28 cellular contexts compared by ENCODE assay signal in the genomic region with DNA sequence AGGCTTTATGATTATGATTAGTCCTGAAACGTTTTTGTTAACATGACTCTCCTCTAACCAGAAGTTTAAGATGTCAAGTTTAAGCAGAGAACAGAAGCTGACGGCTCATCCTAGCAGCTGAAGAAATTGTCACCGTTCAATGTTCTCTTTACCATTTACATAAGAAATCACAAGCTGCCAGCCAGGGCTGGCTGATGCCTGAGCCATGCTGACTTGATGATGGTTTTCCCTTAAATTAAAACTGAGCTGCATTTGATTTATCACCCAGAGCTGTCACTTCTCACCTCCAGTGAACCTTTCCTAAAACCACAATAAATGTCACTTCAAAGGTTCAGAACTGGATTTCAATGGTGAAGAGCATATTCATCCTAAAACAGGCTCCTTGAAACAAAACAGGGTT.
"Had no signal": no experiment of that assay in that cellular context is flagged by ENCODE, and none has a peak within 500 bp of the region (broad histone marks: within the 10 kb centered on the region; RNA-seq: fewer than 3 reads in every experiment).

No MANE protein-coding gene starts in this region.

- H3K4me3 ChIP-seq: adrenal gland, body of pancreas, breast epithelium, SJCRH30, SK-N-MC had no signal

- FAIRE-seq: astrocyte, TTC549 had no signal

- H3K27ac ChIP-seq: adrenal gland, body of pancreas, breast epithelium, KMS-11, SJCRH30, SK-N-MC had no signal

- ATAC-seq: activated CD8-positive, alpha-beta T cell treated with anti-CD3 and anti-CD28 coated beads, Interleukin-2, amount 10 ng/mL, durations not matched to agents 7 days and 5 days; activated naive CD4-positive, alpha-beta T cell treated with anti-CD3 and anti-CD28 coated beads, Interleukin-2, amount 50 U/mL, for 72 hours; body of pancreas; Panc1 had no signal

- H3K9ac ChIP-seq: KMS-11 had no signal

- H3K36me3 Mint-ChIP-seq: activated naive CD4-positive, alpha-beta T cell treated with anti-CD3 and anti-CD28 coated beads, Interleukin-2, amount 50 U/mL, for 72 hours had no signal

- H3K36me3 ChIP-seq: adrenal gland, breast epithelium, SJCRH30 had no signal

- H3K4me2 ChIP-seq: KMS-11 had no signal

- H3K9me3 ChIP-seq: adrenal gland, body of pancreas, breast epithelium, SJCRH30 had no signal

- H3K4me3 Mint-ChIP-seq: activated CD4-positive, alpha-beta T cell treated with anti-CD3 and anti-CD28 coated beads, Interleukin-2, amount 10 ng/mL, durations not matched to agents 7 days and 5 days; activated CD8-positive, alpha-beta T cell treated with anti-CD3 and anti-CD28 coated beads, Interleukin-2, amount 10 ng/mL, durations not matched to agents 7 days and 5 days; activated naive CD4-positive, alpha-beta T cell treated with anti-CD3 and anti-CD28 coated beads for 36 hours; activated T-cell treated with anti-CD3 and anti-CD28 coated beads, Interleukin-2, amount 50 U/mL, for 24 hours; T-helper 1 cell treated with Interleukin-12 subunit alpha and Interleukin-12 subunit beta and Interleukin-4 antibody, amounts not matched to agents 30 μg/mL and 1 μg/mL, for 36 hours; T-helper 2 cell treated with Interferon-gamma antibody and Interleukin-4, amounts not matched to agents 5 μg/mL and 100 μg/mL, for 36 hours had no signal

- H3K27ac Mint-ChIP-seq: activated CD4-positive, alpha-beta T cell treated with anti-CD3 and anti-CD28 coated beads, Interleukin-2, amount 10 ng/mL, durations not matched to agents 7 days and 5 days; activated CD8-positive, alpha-beta T cell treated with anti-CD3 and anti-CD28 coated beads, Interleukin-2, amount 10 ng/mL, durations not matched to agents 7 days and 5 days; activated naive CD4-positive, alpha-beta T cell treated with anti-CD3 and anti-CD28 coated beads for 36 hours; activated naive CD4-positive, alpha-beta T cell treated with anti-CD3 and anti-CD28 coated beads, Interleukin-2, amount 50 U/mL, for 72 hours; activated T-cell treated with anti-CD3 and anti-CD28 coated beads, Interleukin-2, amount 50 U/mL, for 24 hours; T-helper 1 cell treated with Interleukin-12 subunit alpha and Interleukin-12 subunit beta and Interleukin-4 antibody, amounts not matched to agents 30 μg/mL and 1 μg/mL, for 36 hours; T-helper 2 cell treated with Interferon-gamma antibody and Interleukin-4, amounts not matched to agents 5 μg/mL and 100 μg/mL, for 36 hours had no signal

- H3K27me3 ChIP-seq: adrenal gland, body of pancreas, breast epithelium, SJCRH30 had no signal

- H3K4me1 ChIP-seq: adrenal gland, body of pancreas, breast epithelium, SJCRH30 had no signal

- DNase-seq: activated CD4-positive, alpha-beta T cell treated with anti-CD3 and anti-CD28 coated beads, Interleukin-2, amount 10 ng/mL, durations not matched to agents 7 days and 5 days; activated CD4-positive, alpha-beta T cell treated with anti-CD3 and anti-CD28 coated beads, Interleukin-2, amount 50 U/mL, for 48 hours; activated CD8-positive, alpha-beta T cell treated with anti-CD3 and anti-CD28 coated beads, Interleukin-2, amount 10 ng/mL, durations not matched to agents 7 days and 5 days; activated gamma-delta T cell treated with Interleukin-2 at 50 U/mL for 16 hours; activated naive CD4-positive, alpha-beta T cell treated with anti-CD3 and anti-CD28 coated beads for 36 hours; activated T-cell treated with anti-CD3 and anti-CD28 coated beads, Interleukin-2, amount 50 U/mL, for 24 hours; adrenal gland; body of pancreas; cerebellar nuclear complex; NCI-H1105 treated with DMSO at 0.1 percent for 48 hours; NCI-H146; NCI-H187; NCI-H2029 treated with DMSO at 0.1 percent for 48 hours; NCI-H510A; NCI-H526; NCI-H748 treated with DMSO at 0.1 percent for 48 hours; OCI-M1; SHP77; SJCRH30 had no signal
